Comparison of ENCODE assay signal across 1 cellular context in the genomic region with DNA sequence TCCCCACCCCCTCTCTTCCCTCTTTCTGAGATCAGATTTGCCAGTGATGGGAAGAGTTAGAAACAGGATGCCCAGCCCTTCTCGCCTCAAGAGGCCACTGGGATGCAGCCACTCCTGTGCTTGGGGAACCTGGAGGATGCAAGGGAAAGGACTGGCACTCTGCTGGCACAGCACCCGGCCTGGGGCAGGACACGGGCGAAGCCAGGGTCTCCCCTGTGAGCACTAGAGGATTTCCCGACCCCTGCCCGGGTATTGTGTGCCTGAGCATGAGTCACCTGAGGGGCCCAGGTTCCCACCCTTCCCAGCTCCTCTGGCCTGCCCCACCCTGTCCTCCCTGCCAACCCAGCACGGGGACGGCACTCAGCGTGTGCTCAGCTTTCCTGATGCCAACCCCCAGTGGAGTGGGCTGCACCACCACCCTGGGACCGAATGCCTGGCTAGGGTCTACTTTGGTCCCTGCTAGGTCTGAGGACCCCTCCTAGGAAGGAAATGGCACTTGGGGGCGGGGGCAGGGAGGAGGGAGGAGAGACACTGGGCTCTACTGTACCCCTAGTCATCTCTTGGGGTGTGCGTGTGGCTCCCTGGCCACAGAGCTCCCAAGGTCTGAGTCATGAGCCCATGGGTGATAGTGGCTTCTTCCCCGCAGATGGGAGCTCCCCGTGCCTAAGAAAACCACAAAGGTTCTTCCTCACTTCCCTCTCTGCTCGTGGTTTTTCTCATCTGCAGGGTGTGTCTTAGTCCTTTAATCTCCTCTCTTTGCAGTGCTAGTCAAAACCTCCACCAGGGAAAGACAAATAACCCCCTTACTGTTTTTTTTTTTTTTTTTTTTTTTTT.
A peak's percentile ranks its signal among the peaks of the same experiment; 100 is the strongest.
TF ChIP-seq lines count a peak whose summit lies in the region.

No MANE protein-coding gene starts in this region.

TF ChIP-seq in A549, 52 proteins besides CTCF, POLR2A, EP300 and RAD21:
- TF ChIP-seq, protein P1, sequence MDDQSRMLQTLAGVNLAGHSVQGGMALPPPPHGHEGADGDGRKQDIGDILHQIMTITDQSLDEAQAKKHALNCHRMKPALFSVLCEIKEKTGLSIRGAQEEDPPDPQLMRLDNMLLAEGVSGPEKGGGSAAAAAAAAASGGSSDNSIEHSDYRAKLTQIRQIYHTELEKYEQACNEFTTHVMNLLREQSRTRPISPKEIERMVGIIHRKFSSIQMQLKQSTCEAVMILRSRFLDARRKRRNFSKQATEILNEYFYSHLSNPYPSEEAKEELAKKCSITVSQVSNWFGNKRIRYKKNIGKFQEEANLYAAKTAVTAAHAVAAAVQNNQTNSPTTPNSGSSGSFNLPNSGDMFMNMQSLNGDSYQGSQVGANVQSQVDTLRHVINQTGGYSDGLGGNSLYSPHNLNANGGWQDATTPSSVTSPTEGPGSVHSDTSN (IDR thresholded peaks at IDR 0.05): no peak
- TF ChIP-seq EHMT2 (IDR thresholded peaks at IDR 0.05; ENCODE audit: low read depth): no peak
- TF ChIP-seq NR3C1 (IDR thresholded peaks at IDR 0.05): no peak
- TF ChIP-seq POLR2AphosphoS2 (conservative IDR thresholded peaks at IDR 0.05; ENCODE audit: low read length): peak; percentile 33; the same call in 1 of the 2 replicates
- no peak for TF ChIP-seq CHD2 (IDR thresholded peaks at IDR 0.05; ENCODE audit: low read length, partially characterized antibody)
- no peak for TF ChIP-seq ESRRA (IDR thresholded peaks at IDR 0.05; ENCODE audit: borderline replicate concordance, low read length)
- TF ChIP-seq, protein P2, sequence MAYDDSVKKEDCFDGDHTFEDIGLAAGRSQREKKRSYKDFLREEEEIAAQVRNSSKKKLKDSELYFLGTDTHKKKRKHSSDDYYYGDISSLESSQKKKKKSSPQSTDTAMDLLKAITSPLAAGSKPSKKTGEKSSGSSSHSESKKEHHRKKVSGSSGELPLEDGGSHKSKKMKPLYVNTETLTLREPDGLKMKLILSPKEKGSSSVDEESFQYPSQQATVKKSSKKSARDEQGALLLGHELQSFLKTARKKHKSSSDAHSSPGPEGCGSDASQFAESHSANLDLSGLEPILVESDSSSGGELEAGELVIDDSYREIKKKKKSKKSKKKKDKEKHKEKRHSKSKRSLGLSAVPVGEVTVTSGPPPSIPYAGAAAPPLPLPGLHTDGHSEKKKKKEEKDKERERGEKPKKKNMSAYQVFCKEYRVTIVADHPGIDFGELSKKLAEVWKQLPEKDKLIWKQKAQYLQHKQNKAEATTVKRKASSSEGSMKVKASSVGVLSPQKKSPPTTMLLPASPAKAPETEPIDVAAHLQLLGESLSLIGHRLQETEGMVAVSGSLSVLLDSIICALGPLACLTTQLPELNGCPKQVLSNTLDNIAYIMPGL (CRISPR knock-in tag; IDR thresholded peaks at IDR 0.05; ENCODE audit: borderline replicate concordance): no peak
- TF ChIP-seq HOXA7 (CRISPR knock-in tag; IDR thresholded peaks at IDR 0.05): 0 out of 2 replicates have a peak, but pooled peaks have one; percentile 50
- peak; percentile 52; the same call in 1 of the 2 replicates for TF ChIP-seq MYC (IDR thresholded peaks at IDR 0.05; ENCODE audit: borderline replicate concordance, low read length)
- no peak for TF ChIP-seq RNF2 (IDR thresholded peaks at IDR 0.05; ENCODE audit: borderline replicate concordance, low read depth)
- no peak for TF ChIP-seq ZNF302 (CRISPR knock-in tag; IDR thresholded peaks at IDR 0.05)
- no peak for TF ChIP-seq SREBF2 (IDR thresholded peaks at IDR 0.05)
- no peak for TF ChIP-seq HDAC2 (IDR thresholded peaks at IDR 0.05)
- TF ChIP-seq HEYL (CRISPR knock-in tag; IDR thresholded peaks at IDR 0.05): no peak
- TF ChIP-seq ZC3H11A (IDR thresholded peaks at IDR 0.05): no peak; the same call in 1 of the 2 replicates
- no peak for TF ChIP-seq ZFP36 (IDR thresholded peaks at IDR 0.05; ENCODE audit: borderline replicate concordance, partially characterized antibody)
- TF ChIP-seq CEBPB (IDR thresholded peaks at IDR 0.05): no peak
- peak; percentile 65; the same call in 1 of the 2 replicates for TF ChIP-seq EHF (CRISPR knock-in tag; IDR thresholded peaks at IDR 0.05)
- TF ChIP-seq CHD4 (IDR thresholded peaks at IDR 0.05; ENCODE audit: borderline replicate concordance): no peak
- no peak for TF ChIP-seq RCOR1 (IDR thresholded peaks at IDR 0.05; ENCODE audit: low read depth, low read length)
- TF ChIP-seq FOSB (CRISPR knock-in tag; IDR thresholded peaks at IDR 0.05): no peak
- TF ChIP-seq TP53 (CRISPR knock-in tag; IDR thresholded peaks at IDR 0.05): peak; percentile 10; the same call in 1 of the 2 replicates
- TF ChIP-seq GATA3 (IDR thresholded peaks at IDR 0.05; ENCODE audit: borderline replicate concordance): no peak
- TF ChIP-seq ATOH8 (CRISPR knock-in tag; IDR thresholded peaks at IDR 0.05; ENCODE audit: low read depth): no peak
- no peak for TF ChIP-seq MAFK (IDR thresholded peaks at IDR 0.05; ENCODE audit: partially characterized antibody)
- no peak for TF ChIP-seq NPAS2 (CRISPR knock-in tag; IDR thresholded peaks at IDR 0.05; ENCODE audit: borderline replicate concordance)
- no peak for TF ChIP-seq ZSCAN20 (CRISPR knock-in tag; IDR thresholded peaks at IDR 0.05)
- TF ChIP-seq PHF8 (IDR thresholded peaks at IDR 0.05; ENCODE audit: borderline replicate concordance, low read depth): no peak
- no peak for TF ChIP-seq MAZ (IDR thresholded peaks at IDR 0.05; ENCODE audit: borderline replicate concordance, low read depth, low read length)
- no peak for TF ChIP-seq CBX8 (IDR thresholded peaks at IDR 0.05)
- no peak for TF ChIP-seq NFE2L2 (conservative IDR thresholded peaks at IDR 0.05; ENCODE audit: low read length)
- no peak for TF ChIP-seq BCL3 (IDR thresholded peaks at IDR 0.05)
- no peak; the same call in 1 of the 2 replicates for TF ChIP-seq RARB (CRISPR knock-in tag; IDR thresholded peaks at IDR 0.05)
- TF ChIP-seq RFX5 (IDR thresholded peaks at IDR 0.05): no peak
- no peak for TF ChIP-seq FOSL2 (IDR thresholded peaks at IDR 0.05)
- TF ChIP-seq FOSL2 (CRISPR knock-in tag; IDR thresholded peaks at IDR 0.05): peak; percentile 54
- TF ChIP-seq JUNB (IDR thresholded peaks at IDR 0.05): no peak
- no peak for TF ChIP-seq REST (IDR thresholded peaks at IDR 0.05)
- 0 out of 2 replicates have a peak, but pooled peaks have one; percentile 5 for TF ChIP-seq TFCP2L1 (CRISPR knock-in tag; IDR thresholded peaks at IDR 0.05)
- TF ChIP-seq FOXS1 (CRISPR knock-in tag; IDR thresholded peaks at IDR 0.05): 0 out of 2 replicates have a peak, but pooled peaks have one; percentile 32
- TF ChIP-seq BHLHE40 (IDR thresholded peaks at IDR 0.05; ENCODE audit: low read depth, low read length): no peak
- no peak for TF ChIP-seq CBX2 (IDR thresholded peaks at IDR 0.05; ENCODE audit: borderline replicate concordance, low read depth)
- TF ChIP-seq JUN (IDR thresholded peaks at IDR 0.05): no peak; a peak in 1 of 5 replicates
- TF ChIP-seq KDM5A (IDR thresholded peaks at IDR 0.05): no peak
- no peak for TF ChIP-seq USF2 (IDR thresholded peaks at IDR 0.05)
- TF ChIP-seq SMC3 (IDR thresholded peaks at IDR 0.05): 0 out of 3 replicates have a peak, but pooled peaks have one; percentile 8
- TF ChIP-seq, protein P3, sequence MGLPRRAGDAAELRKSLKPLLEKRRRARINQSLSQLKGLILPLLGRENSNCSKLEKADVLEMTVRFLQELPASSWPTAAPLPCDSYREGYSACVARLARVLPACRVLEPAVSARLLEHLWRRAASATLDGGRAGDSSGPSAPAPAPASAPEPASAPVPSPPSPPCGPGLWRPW (IDR thresholded peaks at IDR 0.05): no peak
- TF ChIP-seq, protein P4, sequence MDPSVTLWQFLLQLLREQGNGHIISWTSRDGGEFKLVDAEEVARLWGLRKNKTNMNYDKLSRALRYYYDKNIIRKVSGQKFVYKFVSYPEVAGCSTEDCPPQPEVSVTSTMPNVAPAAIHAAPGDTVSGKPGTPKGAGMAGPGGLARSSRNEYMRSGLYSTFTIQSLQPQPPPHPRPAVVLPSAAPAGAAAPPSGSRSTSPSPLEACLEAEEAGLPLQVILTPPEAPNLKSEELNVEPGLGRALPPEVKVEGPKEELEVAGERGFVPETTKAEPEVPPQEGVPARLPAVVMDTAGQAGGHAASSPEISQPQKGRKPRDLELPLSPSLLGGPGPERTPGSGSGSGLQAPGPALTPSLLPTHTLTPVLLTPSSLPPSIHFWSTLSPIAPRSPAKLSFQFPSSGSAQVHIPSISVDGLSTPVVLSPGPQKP (IDR thresholded peaks at IDR 0.05; ENCODE audit: low read depth, low read length): no peak
- TF ChIP-seq HOXB5 (CRISPR knock-in tag; IDR thresholded peaks at IDR 0.05): peak; percentile 19; the same call in 1 of the 2 replicates
- TF ChIP-seq KDM1A (IDR thresholded peaks at IDR 0.05; ENCODE audit: low read depth): no peak
TF ChIP-seq in A549: peak in this region for 10.
